17 cellular contexts compared by ENCODE assay signal in the genomic region with DNA sequence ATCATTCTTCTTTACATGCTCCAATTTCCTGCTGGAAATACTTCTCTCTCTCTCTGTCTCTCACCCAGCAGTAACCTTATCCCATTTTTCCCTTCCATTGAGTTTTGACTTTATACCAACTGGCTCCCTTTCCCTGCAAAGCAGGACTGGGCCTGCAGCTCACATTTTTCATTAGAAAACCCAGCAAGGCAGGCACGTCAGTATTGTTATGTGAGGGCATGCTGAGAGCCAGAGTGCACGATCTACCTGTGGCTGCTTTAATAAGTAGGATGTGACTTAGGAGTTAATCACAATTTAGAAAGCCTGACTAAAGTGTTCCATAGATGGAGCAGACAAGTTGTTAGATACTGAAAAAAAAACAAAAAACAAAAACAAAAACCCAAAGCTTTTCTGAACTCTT. TPM values are rescaled to one million over a fixed set of nuclear protein-coding genes. Genes with fewer than 3 reads are reported as not detected.
DNase-seq lines count a peak whose midpoint lies in the region; ATAC-seq and TF ChIP-seq lines count a peak whose summit lies in the region.
"Had no signal": no experiment of that assay in that cellular context is flagged by ENCODE, and none has a peak within 500 bp of the region (broad histone marks: within the 10 kb centered on the region; RNA-seq: fewer than 3 reads in every experiment).

No MANE protein-coding gene starts in this region.

- no peaks in the 10 kb centered on the region for H3K9me3 Mint-ChIP-seq in CD4-positive, CD25-positive, alpha-beta regulatory T cell
- no peaks in the 10 kb centered on the region for H3K9me3 Mint-ChIP-seq in CD8-positive, alpha-beta T cell
- no peaks in the 10 kb centered on the region for H3K9me3 Mint-ChIP-seq in activated T-helper 2 cell treated with anti-CD3 and anti-CD28 coated beads, Interferon-gamma antibody, Interleukin-2, Interleukin-4, amounts not matched to agents 10 μg/mL and 5 μg/mL and 100 μg/mL, durations not matched to agents 14 hours and 24 hours and 36 hours

- DNase-seq in CD4-positive, CD25-positive, alpha-beta regulatory T cell = no peak
- no peak for DNase-seq in CD8-positive, alpha-beta T cell
- no peak for DNase-seq in activated T-helper 2 cell treated with anti-CD3 and anti-CD28 coated beads, Interferon-gamma antibody, Interleukin-2, Interleukin-4, amounts not matched to agents 10 μg/mL and 5 μg/mL and 100 μg/mL, durations not matched to agents 14 hours and 24 hours and 36 hours (ENCODE audit: low spot score)
- DNase-seq in stimulated activated CD8-positive, alpha-beta memory T cell treated with anti-CD3 and anti-CD28 coated beads, Interleukin-4, amount 100 ng/mL, for 48 hours = no peak
- DNase-seq in BE2C (no peak), COLO668 (lab: John Stamatoyannopoulos, UW; ENCODE audit: unreplicated experiment) (no peak)
- DNase-seq: activated CD4-positive, alpha-beta T cell treated with anti-CD3 and anti-CD28 coated beads for 48 hours; GOT3; left ventricle myocardium superior; MV-4-11; NCI-H2081; NCI-H526; T1000; transverse colon had no signal

- no peaks in the 10 kb centered on the region for H3K27me3 Mint-ChIP-seq in CD4-positive, CD25-positive, alpha-beta regulatory T cell
- no peaks in the 10 kb centered on the region for H3K27me3 Mint-ChIP-seq in CD8-positive, alpha-beta T cell (ENCODE audit: low read depth)
- H3K27me3 Mint-ChIP-seq in activated T-helper 2 cell treated with anti-CD3 and anti-CD28 coated beads, Interferon-gamma antibody, Interleukin-2, Interleukin-4, amounts not matched to agents 10 μg/mL and 5 μg/mL and 100 μg/mL, durations not matched to agents 14 hours and 24 hours and 36 hours (ENCODE audit: low read depth) = no peaks in the 10 kb centered on the region

- peak overlapping the region; percentile 7 for H3K4me3 ChIP-seq in CD4-positive, CD25-positive, alpha-beta regulatory T cell (ENCODE audit: low read depth, low read length)
- no peak overlapping the region for H3K4me3 ChIP-seq in CD8-positive, alpha-beta T cell (ENCODE audit: low read depth, low read length)
- H3K4me3 ChIP-seq in iPS-18a (ENCODE audit: low read length) (no peak overlapping the region), BE2C (ENCODE audit: low read depth, low read length) (no peak overlapping the region)
- H3K4me3 ChIP-seq: smooth muscle cell, transverse colon had no signal

- H3K27ac Mint-ChIP-seq in CD4-positive, CD25-positive, alpha-beta regulatory T cell = peak overlapping the region; percentile 51 to 95 (median 68)
- H3K27ac Mint-ChIP-seq in CD8-positive, alpha-beta T cell = peak overlapping the region; percentile 45
- peak overlapping the region; percentile 97 for H3K27ac Mint-ChIP-seq in activated T-helper 2 cell treated with anti-CD3 and anti-CD28 coated beads, Interferon-gamma antibody, Interleukin-2, Interleukin-4, amounts not matched to agents 10 μg/mL and 5 μg/mL and 100 μg/mL, durations not matched to agents 14 hours and 24 hours and 36 hours

- TF ChIP-seq CTCF in CD8-positive, alpha-beta T cell (IDR thresholded peaks at IDR 0.05) = no peak
- no peak for TF ChIP-seq CTCF in BE2C (IDR thresholded peaks at IDR 0.05; ENCODE audit: low read depth, low read length)

- H3K9me3 ChIP-seq in CD4-positive, CD25-positive, alpha-beta regulatory T cell (ENCODE audit: control insufficient read depth in 2 of 2, low read length in 2 of 2) = no peaks in the 10 kb centered on the region
- H3K9me3 ChIP-seq in CD8-positive, alpha-beta T cell (ENCODE audit: low read length) = no peaks in the 10 kb centered on the region
- H3K9me3 ChIP-seq in iPS-18a (ENCODE audit: control insufficient read depth, low read depth, low read length) (no peaks in the 10 kb centered on the region), BE2C (no peaks in the 10 kb centered on the region)
- H3K9me3 ChIP-seq: transverse colon had no signal

- no peaks in the 10 kb centered on the region for H3K36me3 Mint-ChIP-seq in CD4-positive, CD25-positive, alpha-beta regulatory T cell
- H3K36me3 Mint-ChIP-seq in CD8-positive, alpha-beta T cell = peaks cover 2% of the 10 kb centered on the region
- no peaks in the 10 kb centered on the region for H3K36me3 Mint-ChIP-seq in activated T-helper 2 cell treated with anti-CD3 and anti-CD28 coated beads, Interferon-gamma antibody, Interleukin-2, Interleukin-4, amounts not matched to agents 10 μg/mL and 5 μg/mL and 100 μg/mL, durations not matched to agents 14 hours and 24 hours and 36 hours (ENCODE audit: low read depth)

- POLR2A ChIA-PET in CD8-positive, alpha-beta T cell (lab: Charles Lee) = interaction anchor here (1.4 to 2.3 kb wide), 2 partner anchors 14 to 39 kb away, joined by 6 read pairs; a partner anchor contains a TSS

- intact Hi-C loops in CD8-positive, alpha-beta T cell (cut with DNase I, micrococcal nuclease) = no loop called here
- intact Hi-C loops in activated T-helper 2 cell treated with anti-CD3 and anti-CD28 coated beads, Interferon-gamma antibody, Interleukin-2, Interleukin-4, amounts not matched to agents 10 μg/mL and 5 μg/mL and 100 μg/mL, durations not matched to agents 14 hours and 24 hours and 36 hours (cut with micrococcal nuclease) = loop anchor here (2.0 kb wide), 1 partner anchor 15 kb away; no protein-coding TSS in a partner anchor

- CTCF ChIA-PET in CD8-positive, alpha-beta T cell (lab: Charles Lee) = interaction anchor here (1.2 to 4.4 kb wide), 4 partner anchors 15 to 43 kb away, joined by 4 to 15 read pairs (median 5); a partner anchor contains a TSS

- peaks cover 41% of the 10 kb centered on the region for H3K4me1 ChIP-seq in CD4-positive, CD25-positive, alpha-beta regulatory T cell (ENCODE audit: control insufficient read depth, insufficient read depth, low read length, poor library complexity, severe bottlenecking)
- peaks cover 29% of the 10 kb centered on the region for H3K4me1 ChIP-seq in CD8-positive, alpha-beta T cell (ENCODE audit: insufficient read depth, low read length)
- H3K4me1 ChIP-seq in iPS-18a (ENCODE audit: control insufficient read depth, low read depth, low read length) (peaks cover 14% of the 10 kb centered on the region), BE2C (no peaks in the 10 kb centered on the region)
- H3K4me1 ChIP-seq: parathyroid adenoma had no signal

- no peak overlapping the region for H3K9ac ChIP-seq in iPS-18a (ENCODE audit: low read length)
- H3K9ac ChIP-seq: parathyroid adenoma had no signal

- peaks cover 32 to 66% (median 41%) of the 10 kb centered on the region in 4 donors for H3K4me1 Mint-ChIP-seq in CD4-positive, CD25-positive, alpha-beta regulatory T cell
- H3K4me1 Mint-ChIP-seq in CD8-positive, alpha-beta T cell (ENCODE audit: low read depth) = peaks cover 48% of the 10 kb centered on the region
- H3K4me1 Mint-ChIP-seq in activated T-helper 2 cell treated with anti-CD3 and anti-CD28 coated beads, Interferon-gamma antibody, Interleukin-2, Interleukin-4, amounts not matched to agents 10 μg/mL and 5 μg/mL and 100 μg/mL, durations not matched to agents 14 hours and 24 hours and 36 hours (ENCODE audit: low read depth) = peaks cover 64% of the 10 kb centered on the region

- no peaks in the 10 kb centered on the region for H3K27me3 ChIP-seq in CD4-positive, CD25-positive, alpha-beta regulatory T cell (ENCODE audit: control insufficient read depth, insufficient read depth, low read length)
- no peaks in the 10 kb centered on the region for H3K27me3 ChIP-seq in CD8-positive, alpha-beta T cell (ENCODE audit: insufficient read depth, low read length)
- no peaks in the 10 kb centered on the region for H3K27me3 ChIP-seq in iPS-18a (ENCODE audit: control insufficient read depth, insufficient read depth, low read length)
- no peaks in the 10 kb centered on the region for H3K27me3 ChIP-seq in BE2C
- H3K27me3 ChIP-seq: transverse colon had no signal

- ATAC-seq in CD4-positive, CD25-positive, alpha-beta regulatory T cell (ENCODE audit: low read depth in 2 of 2) = no peak
- ATAC-seq in CD8-positive, alpha-beta T cell = no peak
- ATAC-seq: left ventricle myocardium superior had no signal

- H3K27ac ChIP-seq in CD4-positive, CD25-positive, alpha-beta regulatory T cell (ENCODE audit: insufficient read depth, low read length, poor library complexity, severe bottlenecking) = no peak overlapping the region
- no peak overlapping the region for H3K27ac ChIP-seq in CD8-positive, alpha-beta T cell (ENCODE audit: low read depth, low read length)
- H3K27ac ChIP-seq in iPS-18a (ENCODE audit: low read length) = peak overlapping the region; percentile 17
- H3K27ac ChIP-seq: parathyroid adenoma, transverse colon had no signal

- H3K4me3 Mint-ChIP-seq in CD4-positive, CD25-positive, alpha-beta regulatory T cell = peak overlapping the region in 3 of 4 donors; percentile 2 to 76 (median 66)
- no peak overlapping the region for H3K4me3 Mint-ChIP-seq in CD8-positive, alpha-beta T cell
- H3K4me3 Mint-ChIP-seq in activated T-helper 2 cell treated with anti-CD3 and anti-CD28 coated beads, Interferon-gamma antibody, Interleukin-2, Interleukin-4, amounts not matched to agents 10 μg/mL and 5 μg/mL and 100 μg/mL, durations not matched to agents 14 hours and 24 hours and 36 hours (ENCODE audit: low read depth) = peak overlapping the region; percentile 62

- no peaks in the 10 kb centered on the region for H3K36me3 ChIP-seq in CD4-positive, CD25-positive, alpha-beta regulatory T cell (ENCODE audit: control insufficient read depth, insufficient read depth, low read length)
- no peaks in the 10 kb centered on the region for H3K36me3 ChIP-seq in CD8-positive, alpha-beta T cell (ENCODE audit: insufficient read depth, low read length)
- H3K36me3 ChIP-seq in iPS-18a (ENCODE audit: control insufficient read depth, low read depth, low read length) (no peaks in the 10 kb centered on the region), BE2C (no peaks in the 10 kb centered on the region)
- H3K36me3 ChIP-seq: transverse colon had no signal

RNA-seq across cellular contexts. Expression of a gene that starts 5.2 kb away (rescaled TPM):
- 207 TPM for total RNA-seq in CD4-positive, CD25-positive, alpha-beta regulatory T cell
- 100 to 1,000 TPM; 221 to 282 (median 255) TPM for polyA plus RNA-seq in CD4-positive, CD25-positive, alpha-beta regulatory T cell
- 100 to 1,000 TPM; 229 to 249 TPM for total RNA-seq in CD8-positive, alpha-beta T cell
- 329 and 341 TPM in 2 replicates for total RNA-seq in activated T-helper 2 cell treated with anti-CD3 and anti-CD28 coated beads, Interferon-gamma antibody, Interleukin-2, Interleukin-4, amounts not matched to agents 10 μg/mL and 5 μg/mL and 100 μg/mL, durations not matched to agents 14 hours and 24 hours and 36 hours
- polyA plus RNA-seq in BE2C (2012; ENCODE audit: insufficient read depth, insufficient read length, low read depth) = 73.5 TPM

RNA-seq across cellular contexts. Expression of a gene that starts 39.2 kb away (rescaled TPM):
- total RNA-seq in CD4-positive, CD25-positive, alpha-beta regulatory T cell = 200 TPM
- polyA plus RNA-seq in CD4-positive, CD25-positive, alpha-beta regulatory T cell = 10 to 100 TPM; 28.2 to 41.9 (median 37.0) TPM
- total RNA-seq in CD8-positive, alpha-beta T cell = 100 to 1,000 TPM; 167 to 177 TPM
- 66.0 and 68.7 TPM in 2 replicates for total RNA-seq in activated T-helper 2 cell treated with anti-CD3 and anti-CD28 coated beads, Interferon-gamma antibody, Interleukin-2, Interleukin-4, amounts not matched to agents 10 μg/mL and 5 μg/mL and 100 μg/mL, durations not matched to agents 14 hours and 24 hours and 36 hours
- polyA plus RNA-seq in BE2C (2012; ENCODE audit: insufficient read depth, insufficient read length, low read depth) = 19.7 TPM

Comparison
In these comparisons a context has a peak if more than half of its experiments do, and no peak if none do; other contexts are left out.
1. H3K27ac Mint-ChIP-seq: peak in every context shown above with its lines; median percentile 97 in activated T-helper 2 cell treated with anti-CD3 and anti-CD28 coated beads, Interferon-gamma antibody, Interleukin-2, Interleukin-4, amounts not matched to agents 10 μg/mL and 5 μg/mL and 100 μg/mL, durations not matched to agents 14 hours and 24 hours and 36 hours; 68 in CD4-positive, CD25-positive, alpha-beta regulatory T cell; 45 in CD8-positive, alpha-beta T cell.